1 cellular context compared by ENCODE assay signal in genomic region chr5:181039961-181040915, GRCh38.
TF ChIP-seq lines count a peak whose summit lies in the region.

Gene BTNL9, plus strand, starts transcription at chr5:181040266. Its CDS starts 5,224 bp downstream, at chr5:181045490.

TF ChIP-seq in HCT116, 20 proteins besides CTCF, POLR2A, EP300 and RAD21 (continued from another document):
- TF ChIP-seq ZBTB33 (IDR thresholded peaks at IDR 0.05; ENCODE audit: extremely low read depth, insufficient replicate concordance, low read length) (no peak), SIN3A (IDR thresholded peaks at IDR 0.05; ENCODE audit: low read depth) (no peak), SP1 (IDR thresholded peaks at IDR 0.05; ENCODE audit: low read depth) (no peak), EZH2 (IDR thresholded peaks at IDR 0.05) (no peak), POLR2AphosphoS5 (IDR thresholded peaks at IDR 0.05; ENCODE audit: low read depth, low read length) (no peak), YY1 (IDR thresholded peaks at IDR 0.05; ENCODE audit: extremely low read depth, insufficient replicate concordance, low read depth, low read length) (no peak), ZFX (IDR thresholded peaks at IDR 0.05) (no peak), FOSL1 (IDR thresholded peaks at IDR 0.05; ENCODE audit: low read depth) (no peak)
